ENCODE assay signal across 24 cellular contexts in the genomic region with DNA sequence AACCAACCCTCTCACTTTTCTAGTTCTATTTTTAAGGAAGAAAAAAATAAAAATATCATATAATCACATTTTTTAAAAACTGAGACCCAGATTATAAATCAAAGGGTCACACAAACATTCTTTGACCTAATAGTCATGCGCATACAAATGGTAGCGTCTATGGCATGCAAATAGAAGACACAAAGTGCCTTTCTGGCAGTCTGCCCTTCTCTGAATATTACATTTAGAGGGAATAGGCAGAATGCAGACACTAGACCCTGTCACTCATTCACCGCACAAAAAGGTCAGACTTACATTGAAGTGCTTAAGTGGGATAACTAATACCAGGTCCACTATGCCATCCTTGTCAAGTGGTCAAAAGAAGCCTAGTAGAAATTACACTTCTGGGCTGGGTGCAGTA.
"Had no signal": no experiment of that assay in that cellular context is flagged by ENCODE, and none has a peak within 500 bp of the region (broad histone marks: within the 10 kb centered on the region; RNA-seq: fewer than 3 reads in every experiment).

No MANE protein-coding gene starts in this region.

- ATAC-seq: activated CD8-positive, alpha-beta T cell treated with anti-CD3 and anti-CD28 coated beads for 36 hours; activated naive CD8-positive, alpha-beta T cell treated with anti-CD3 and anti-CD28 coated beads, Interleukin-2, amount 50 U/mL, for 24 hours; lower lobe of right lung; stimulated activated naive B cell treated with anti-CD40 and anti-IgM and Interleukin-4, amounts not matched to agents 10 μg/mL and 1 μg/mL and 100 μg/mL, for 72 hours; upper lobe of right lung had no signal

- H3K27ac Mint-ChIP-seq: activated CD8-positive, alpha-beta T cell treated with anti-CD3 and anti-CD28 coated beads for 36 hours; activated naive CD4-positive, alpha-beta T cell treated with anti-CD3 and anti-CD28 coated beads, Interleukin-2, amount 10 ng/mL, durations not matched to agents 7 days and 5 days; activated naive CD8-positive, alpha-beta T cell treated with anti-CD3 and anti-CD28 coated beads, Interleukin-2, amount 50 U/mL, for 24 hours; activated T-cell treated with anti-CD3 and anti-CD28 coated beads, Interleukin-2, amount 50 U/mL, for 24 hours; activated T-helper 2 cell treated with anti-CD3 and anti-CD28 coated beads, Interferon-gamma antibody, Interleukin-2, Interleukin-4, amounts not matched to agents 10 μg/mL and 5 μg/mL and 100 μg/mL, durations not matched to agents 14 hours and 24 hours and 36 hours; nephron progenitor cell; stimulated activated naive B cell treated with anti-CD40 and anti-IgM and Interleukin-4, amounts not matched to agents 10 μg/mL and 1 μg/mL and 100 μg/mL, for 72 hours had no signal

- H3K4me1 ChIP-seq: breast epithelium, lower lobe of right lung, sigmoid colon, spleen, upper lobe of right lung had no signal

- FAIRE-seq: endometrium, keratinocyte had no signal

- H3K27me3 ChIP-seq: breast epithelium, sigmoid colon, spleen, upper lobe of right lung had no signal

- H3K36me3 Mint-ChIP-seq: stimulated activated naive B cell treated with anti-CD40 and anti-IgM and Interleukin-4, amounts not matched to agents 10 μg/mL and 1 μg/mL and 100 μg/mL, for 72 hours had no signal

- H3K4me3 Mint-ChIP-seq: activated CD8-positive, alpha-beta T cell treated with anti-CD3 and anti-CD28 coated beads for 36 hours; activated naive CD4-positive, alpha-beta T cell treated with anti-CD3 and anti-CD28 coated beads, Interleukin-2, amount 10 ng/mL, durations not matched to agents 7 days and 5 days; activated naive CD8-positive, alpha-beta T cell treated with anti-CD3 and anti-CD28 coated beads, Interleukin-2, amount 50 U/mL, for 24 hours; activated T-cell treated with anti-CD3 and anti-CD28 coated beads, Interleukin-2, amount 50 U/mL, for 24 hours; nephron progenitor cell; stimulated activated naive B cell treated with anti-CD40 and anti-IgM and Interleukin-4, amounts not matched to agents 10 μg/mL and 1 μg/mL and 100 μg/mL, for 72 hours had no signal

- H3K9me3 ChIP-seq: breast epithelium, lower lobe of right lung, sigmoid colon, spleen, upper lobe of right lung had no signal

- H3K27ac ChIP-seq: breast epithelium, coronary artery, lower lobe of right lung, sigmoid colon, spleen, upper lobe of right lung had no signal

- H3K4me3 ChIP-seq: breast epithelium, coronary artery, lower lobe of right lung, sigmoid colon, spleen, upper lobe of right lung had no signal

- H3K36me3 ChIP-seq: breast epithelium, lower lobe of right lung, sigmoid colon, spleen, upper lobe of right lung had no signal

- H3K4me1 Mint-ChIP-seq: activated naive CD8-positive, alpha-beta T cell treated with anti-CD3 and anti-CD28 coated beads, Interleukin-2, amount 50 U/mL, for 24 hours; nephron progenitor cell; stimulated activated naive B cell treated with anti-CD40 and anti-IgM and Interleukin-4, amounts not matched to agents 10 μg/mL and 1 μg/mL and 100 μg/mL, for 72 hours had no signal

- DNase-seq: activated CD4-positive, alpha-beta T cell treated with anti-CD3 and anti-CD28 coated beads for 48 hours; activated CD4-positive, CD25-positive, alpha-beta regulatory T cell; activated CD8-positive, alpha-beta T cell treated with anti-CD3 and anti-CD28 coated beads for 36 hours; activated naive CD4-positive, alpha-beta T cell treated with anti-CD3 and anti-CD28 coated beads, Interleukin-2, amount 10 ng/mL, durations not matched to agents 7 days and 5 days; activated naive CD8-positive, alpha-beta T cell treated with anti-CD3 and anti-CD28 coated beads, Interleukin-2, amount 50 U/mL, for 24 hours; activated T-cell treated with anti-CD3 and anti-CD28 coated beads, Interleukin-2, amount 50 U/mL, for 24 hours; anterior cingulate cortex; erythroblast; foreskin melanocyte; glutamatergic neuron; hippocampal formation; lower lobe of right lung; nephron progenitor cell; nucleus accumbens; sigmoid colon; spleen; stimulated activated naive B cell treated with anti-CD40 and anti-IgM and Interleukin-4, amounts not matched to agents 10 μg/mL and 1 μg/mL and 100 μg/mL, for 72 hours; T-helper 9 cell; upper lobe of right lung had no signal

- H3K27me3 Mint-ChIP-seq: activated CD8-positive, alpha-beta T cell treated with anti-CD3 and anti-CD28 coated beads for 36 hours; activated naive CD4-positive, alpha-beta T cell treated with anti-CD3 and anti-CD28 coated beads, Interleukin-2, amount 10 ng/mL, durations not matched to agents 7 days and 5 days; activated T-cell treated with anti-CD3 and anti-CD28 coated beads, Interleukin-2, amount 50 U/mL, for 24 hours; stimulated activated naive B cell treated with anti-CD40 and anti-IgM and Interleukin-4, amounts not matched to agents 10 μg/mL and 1 μg/mL and 100 μg/mL, for 72 hours had no signal

- H3K9me3 Mint-ChIP-seq: activated CD8-positive, alpha-beta T cell treated with anti-CD3 and anti-CD28 coated beads for 36 hours; activated naive CD8-positive, alpha-beta T cell treated with anti-CD3 and anti-CD28 coated beads, Interleukin-2, amount 50 U/mL, for 24 hours; activated T-cell treated with anti-CD3 and anti-CD28 coated beads, Interleukin-2, amount 50 U/mL, for 24 hours; stimulated activated naive B cell treated with anti-CD40 and anti-IgM and Interleukin-4, amounts not matched to agents 10 μg/mL and 1 μg/mL and 100 μg/mL, for 72 hours had no signal
